ENCODE assay signal across 16 cellular contexts in the genomic region with DNA sequence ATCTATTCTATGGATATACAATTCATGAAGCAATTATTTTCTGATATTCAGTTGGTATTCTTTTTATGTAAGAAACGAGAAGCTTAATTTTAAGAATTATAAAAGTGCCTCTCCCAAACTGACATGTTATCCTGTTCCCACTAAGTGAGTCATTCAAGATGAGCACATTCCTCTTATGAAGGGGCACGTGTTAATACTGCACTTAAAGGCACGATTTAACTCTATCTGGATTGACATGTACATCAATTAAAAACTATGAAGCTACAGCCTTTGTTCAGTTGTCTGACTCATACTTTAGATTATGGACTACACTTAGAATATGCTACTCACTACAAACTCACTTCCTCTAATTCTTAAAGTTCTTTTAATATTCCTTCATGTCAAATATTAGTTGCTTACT.
DNase-seq lines count a peak whose midpoint lies in the region; ATAC-seq, FAIRE-seq and TF ChIP-seq lines count a peak whose summit lies in the region.
"Had no signal": no experiment of that assay in that cellular context is flagged by ENCODE, and none has a peak within 500 bp of the region (broad histone marks: within the 10 kb centered on the region; RNA-seq: fewer than 3 reads in every experiment).

No MANE protein-coding gene starts in this region.

- TF ChIP-seq CTCF in astrocyte (IDR thresholded peaks at IDR 0.05; ENCODE audit: insufficient read depth, low read depth, low read length) (no peak), kidney (IDR thresholded peaks at IDR 0.05; ENCODE audit: borderline replicate concordance, extremely low read depth, insufficient read depth) (no peak)

- H3K23ac ChIP-seq in mesenchymal stem cell (ENCODE audit: low read length in 2 of 2) = no peak overlapping the region

- H3K4me1 ChIP-seq in astrocyte (ENCODE audit: insufficient read depth, low read length) (no peaks in the 10 kb centered on the region), mesenchymal stem cell (ENCODE audit: control insufficient read depth, insufficient read depth, low read depth, low read length) (no peaks in the 10 kb centered on the region), kidney (ENCODE audit: control insufficient read depth in 1 of 2, insufficient read depth in 1 of 2, low read depth in 1 of 2, low read length in 2 of 2) (no peaks in the 10 kb centered on the region)

- H2AK5ac ChIP-seq in mesenchymal stem cell (ENCODE audit: low read length, severe bottlenecking) = no peak overlapping the region

- H3K9me3 Mint-ChIP-seq in astrocyte (ENCODE audit: unreplicated experiment) = peaks cover 3% of the 10 kb centered on the region

- H3K4me3 ChIP-seq in astrocyte (ENCODE audit: insufficient read depth, low read depth, low read length) (no peak overlapping the region), mesenchymal stem cell (ENCODE audit: insufficient read depth in 1 of 2, low read depth in 1 of 2, low read length in 2 of 2) (no peak overlapping the region), kidney (ENCODE audit: low read length in 2 of 2) (no peak overlapping the region)
- H3K4me3 ChIP-seq: BLaER1 treated with 17β-estradiol and CSF1 and Interleukin-3, amounts not matched to agents 10 nM and 100 nM had no signal

- H3K9me3 ChIP-seq in astrocyte (ENCODE audit: insufficient read depth, low read depth, low read length) (no peaks in the 10 kb centered on the region), mesenchymal stem cell (ENCODE audit: control insufficient read depth, low read length) (no peaks in the 10 kb centered on the region), kidney (ENCODE audit: control insufficient read depth in 1 of 2, low read length in 2 of 2) (no peaks in the 10 kb centered on the region)
- H3K9me3 ChIP-seq: BLaER1 treated with 17β-estradiol and CSF1 and Interleukin-3, amounts not matched to agents 10 nM and 100 nM had no signal

- H3K14ac ChIP-seq in mesenchymal stem cell (ENCODE audit: low read length in 2 of 2) = no peak overlapping the region

- H2BK12ac ChIP-seq in mesenchymal stem cell (ENCODE audit: low read length in 2 of 2) = no peak overlapping the region

- 10% methylated on average over 2 of the region's 3 CpGs for WGBS in mesenchymal stem cell

- no peaks in the 10 kb centered on the region for H3K79me1 ChIP-seq in mesenchymal stem cell (replicated peaks; ENCODE audit: low read length, poor library complexity, severe bottlenecking)

- H3K36me3 Mint-ChIP-seq in astrocyte (ENCODE audit: low read depth, unreplicated experiment) = no peaks in the 10 kb centered on the region
- H3K36me3 Mint-ChIP-seq: IgD-negative memory B cell had no signal

- no peaks in the 10 kb centered on the region for H3K4me1 Mint-ChIP-seq in astrocyte (ENCODE audit: low read depth, unreplicated experiment)
- H3K4me1 Mint-ChIP-seq: IgD-negative memory B cell had no signal

- H3K27me3 Mint-ChIP-seq in astrocyte (ENCODE audit: low read depth, unreplicated experiment) = no peaks in the 10 kb centered on the region
- H3K27me3 Mint-ChIP-seq: IgD-negative memory B cell had no signal

- H3K27me3 ChIP-seq in astrocyte (ENCODE audit: insufficient read depth, low read length) (no peaks in the 10 kb centered on the region), mesenchymal stem cell (ENCODE audit: control insufficient read depth in 1 of 2, insufficient read depth in 1 of 2, low read length in 2 of 2) (no peaks in the 10 kb centered on the region)
- H3K27me3 ChIP-seq: BLaER1 treated with 17β-estradiol and CSF1 and Interleukin-3, amounts not matched to agents 10 nM and 100 nM had no signal

- H3K9ac ChIP-seq in astrocyte (ENCODE audit: low read length) (no peak overlapping the region), mesenchymal stem cell (ENCODE audit: low read length) (peak overlapping the region; percentile 13), kidney (ENCODE audit: low read length in 2 of 2) (no peak overlapping the region)
- H3K9ac ChIP-seq: BLaER1 treated with 17β-estradiol and CSF1 and Interleukin-3, amounts not matched to agents 10 nM and 100 nM had no signal

- intact Hi-C loops in kidney (cut with DNase I) = no loop called here

- no peak overlapping the region for H3K4me3 Mint-ChIP-seq in astrocyte (ENCODE audit: unreplicated experiment)
- H3K4me3 Mint-ChIP-seq: IgD-negative memory B cell had no signal

- H2AFZ ChIP-seq in astrocyte (ENCODE audit: low read depth, low read length) (no peak overlapping the region), mesenchymal stem cell (ENCODE audit: low read depth, low read length) (no peak overlapping the region)

- no peak overlapping the region for H3K4ac ChIP-seq in mesenchymal stem cell (ENCODE audit: low read depth in 1 of 2, low read length in 2 of 2)

- DNase-seq in EH (ENCODE audit: low read depth) (peak; percentile 15), LHCN-M2 (ENCODE audit: low read depth) (peak; percentile 51), astrocyte (ENCODE audit: low read depth) (no peak), mesenchymal stem cell (peak; percentile 6), kidney (no peak)
- no peak for DNase-seq in activated CD4-positive, CD25-positive, alpha-beta regulatory T cell (lab: John Stamatoyannopoulos, UW)
- DNase-seq: H7, NCI-H1092 treated with DMSO at 0.1 percent for 48 hours, NCI-H1694, NCI-H2107, NCI-H748 treated with DMSO at 0.1 percent for 48 hours, SIG-M5 had no signal

- no peak overlapping the region for H3K27ac Mint-ChIP-seq in astrocyte (ENCODE audit: unreplicated experiment)
- H3K27ac Mint-ChIP-seq: IgD-negative memory B cell had no signal

- no peak overlapping the region for H2BK5ac ChIP-seq in mesenchymal stem cell (ENCODE audit: low read depth, low read length, poor library complexity, severe bottlenecking)

- no peak overlapping the region for H3K18ac ChIP-seq in mesenchymal stem cell (ENCODE audit: low read depth in 1 of 2, low read length in 2 of 2)

- no peaks in the 10 kb centered on the region for H4K20me1 ChIP-seq in astrocyte (ENCODE audit: insufficient read depth, low read length)
- H4K20me1 ChIP-seq: BLaER1 treated with 17β-estradiol and CSF1 and Interleukin-3, amounts not matched to agents 10 nM and 100 nM had no signal

- no peak overlapping the region for H2BK120ac ChIP-seq in mesenchymal stem cell (ENCODE audit: low read depth, low read length)

- H3K36me3 ChIP-seq in astrocyte (ENCODE audit: insufficient read depth, low read length) (no peaks in the 10 kb centered on the region), mesenchymal stem cell (ENCODE audit: control insufficient read depth in 1 of 2, insufficient read depth in 2 of 2, low read depth in 1 of 2, low read length in 2 of 2) (no peaks in the 10 kb centered on the region), kidney (ENCODE audit: control insufficient read depth in 1 of 2, insufficient read depth in 2 of 2, low read length in 2 of 2) (no peaks in the 10 kb centered on the region)
- H3K36me3 ChIP-seq: BLaER1 treated with 17β-estradiol and CSF1 and Interleukin-3, amounts not matched to agents 10 nM and 100 nM had no signal

- H4K91ac ChIP-seq in mesenchymal stem cell (ENCODE audit: low read length) = no peak overlapping the region

- no peak for ATAC-seq in HG03025 (IDR thresholded peaks at IDR 0.05; ENCODE audit: low FRiP score, unreplicated experiment)

- no peak overlapping the region for H4K8ac ChIP-seq in mesenchymal stem cell (ENCODE audit: low read length)

- no peak overlapping the region for H3K4me2 ChIP-seq in astrocyte (ENCODE audit: low read length)
- no peak overlapping the region for H3K4me2 ChIP-seq in mesenchymal stem cell (ENCODE audit: low read length, poor library complexity, severe bottlenecking)
- H3K4me2 ChIP-seq: BLaER1 treated with 17β-estradiol and CSF1 and Interleukin-3, amounts not matched to agents 10 nM and 100 nM had no signal

- H3K27ac ChIP-seq in astrocyte (ENCODE audit: low read depth, low read length) (no peak overlapping the region), mesenchymal stem cell (ENCODE audit: low read length, poor library complexity, severe bottlenecking) (no peak overlapping the region), kidney (ENCODE audit: low read depth in 2 of 2, low read length in 2 of 2) (no peak overlapping the region)
- H3K27ac ChIP-seq: BLaER1 treated with 17β-estradiol and CSF1 and Interleukin-3, amounts not matched to agents 10 nM and 100 nM had no signal

- no peak overlapping the region for H2BK15ac ChIP-seq in mesenchymal stem cell (ENCODE audit: low read depth, poor library complexity, severe bottlenecking)

- H3K79me2 ChIP-seq in astrocyte (ENCODE audit: insufficient read depth, low read length) = no peaks in the 10 kb centered on the region

- FAIRE-seq in astrocyte (lab: Jason Lieb, UNC) (peak; percentile 20), kidney (lab: Jason Lieb, UNC) (no peak)
- FAIRE-seq: RCC 7860 had no signal

Comparison
In these comparisons a context has a peak if more than half of its experiments do, and no peak if none do; other contexts are left out.
1. DNase-seq: peak in EH (single experiment), LHCN-M2 (single experiment) and mesenchymal stem cell (single experiment); none in astrocyte (single experiment), activated CD4-positive, CD25-positive, alpha-beta regulatory T cell (0 of 4) and kidney (single experiment).